Comparison of ENCODE assay signal across 9 cellular contexts in the genomic region with DNA sequence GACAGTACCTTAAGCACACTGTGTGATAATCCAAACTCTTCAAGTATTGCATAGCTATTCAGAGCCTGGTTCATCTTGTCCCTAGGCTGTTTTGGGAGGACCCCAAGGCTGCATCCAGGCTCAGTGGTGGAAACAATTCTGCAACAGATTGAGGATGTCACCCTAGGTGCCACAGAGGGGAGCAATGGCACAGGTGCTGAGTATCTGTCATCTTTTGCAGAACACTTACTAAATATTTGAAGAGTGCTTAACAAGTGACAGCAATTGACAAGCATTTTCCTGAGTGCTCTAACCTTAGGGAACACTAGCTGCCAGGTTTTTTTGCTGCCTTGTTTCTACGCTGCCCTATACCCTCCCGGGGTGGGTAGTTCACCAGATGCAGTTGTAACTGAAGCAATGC. TPM values are rescaled to one million over a fixed set of nuclear protein-coding genes. Genes with fewer than 3 reads are reported as not detected.
DNase-seq lines count a peak whose midpoint lies in the region; ATAC-seq, FAIRE-seq and TF ChIP-seq lines count a peak whose summit lies in the region.
"Had no signal": no experiment of that assay in that cellular context is flagged by ENCODE, and none has a peak within 500 bp of the region (broad histone marks: within the 10 kb centered on the region; RNA-seq: fewer than 3 reads in every experiment).

No MANE protein-coding gene starts in this region.

- no peak overlapping the region for H2AFZ ChIP-seq in OCI-LY3 (ENCODE audit: low read depth, low read length)
- H2AFZ ChIP-seq in endothelial cell of umbilical vein (ENCODE audit: low read depth, low read length), result peak overlapping the region; percentile 73

- TF ChIP-seq POLR2A in endothelial cell of umbilical vein (IDR thresholded peaks at IDR 0.05; ENCODE audit: low read depth, low read length), result no peak

- H3K4me2 ChIP-seq in OCI-LY3 (ENCODE audit: low read length) (peak overlapping the region; percentile 83), endothelial cell of umbilical vein (ENCODE audit: insufficient read depth, low read length) (peak overlapping the region; percentile 23)

- H3K4me3 Mint-ChIP-seq in activated CD8-positive, alpha-beta memory T cell treated with anti-CD3 and anti-CD28 coated beads, Interleukin-2, amount 10 ng/mL, durations not matched to agents 7 days and 5 days, result peak overlapping the region; percentile 96
- H3K4me3 Mint-ChIP-seq in stimulated activated naive B cell treated with anti-CD40 and anti-IgM and Interleukin-4, amounts not matched to agents 10 μg/mL and 1 μg/mL and 100 μg/mL, for 72 hours, result peak overlapping the region; percentile 89 to 97
- H3K4me3 Mint-ChIP-seq: HFFc6 had no signal

- H3K27me3 ChIP-seq in OCI-LY3 (ENCODE audit: low read depth, low read length) (no peaks in the 10 kb centered on the region), endothelial cell of umbilical vein (ENCODE audit: control insufficient read depth in 2 of 2, insufficient read depth in 2 of 2, low read length in 2 of 2) (peaks cover 0 to 5% of the 10 kb centered on the region in 2 experiments)

- peaks cover 90% of the 10 kb centered on the region for H3K4me1 ChIP-seq in OCI-LY3 (ENCODE audit: low read length)
- H3K4me1 ChIP-seq in endothelial cell of umbilical vein (ENCODE audit: control insufficient read depth, extremely low read depth, insufficient read depth, low read length), result peaks cover 8% of the 10 kb centered on the region

- H3K9me3 Mint-ChIP-seq in activated CD8-positive, alpha-beta memory T cell treated with anti-CD3 and anti-CD28 coated beads, Interleukin-2, amount 10 ng/mL, durations not matched to agents 7 days and 5 days (ENCODE audit: low read depth), result no peaks in the 10 kb centered on the region
- no peaks in the 10 kb centered on the region for H3K9me3 Mint-ChIP-seq in stimulated activated naive B cell treated with anti-CD40 and anti-IgM and Interleukin-4, amounts not matched to agents 10 μg/mL and 1 μg/mL and 100 μg/mL, for 72 hours
- H3K9me3 Mint-ChIP-seq: HFFc6 had no signal

- peak overlapping the region; percentile 86 for H3K4me3 ChIP-seq in OCI-LY3 (ENCODE audit: low read length)
- H3K4me3 ChIP-seq in endothelial cell of umbilical vein (replicated peaks in 1 of 3; ENCODE audit: insufficient read depth in 1 of 3, low read depth in 1 of 3, low read length in 3 of 3), result no peak overlapping the region

- H3K79me2 ChIP-seq in OCI-LY3 (ENCODE audit: low read length) (peaks cover 91% of the 10 kb centered on the region), endothelial cell of umbilical vein (ENCODE audit: control insufficient read depth, insufficient read depth, low read length) (no peaks in the 10 kb centered on the region)

- dilution Hi-C loops in endothelial cell of umbilical vein (cut with MboI; ENCODE audit: extremely low pct_ligation_motif_present, low sequenced_read_pairs), result no loop called here

- TF ChIP-seq CTCF in OCI-LY3 (IDR thresholded peaks at IDR 0.05; ENCODE audit: low read depth, low read length) (no peak; the same call in 1 of the 2 replicates), endothelial cell of umbilical vein (IDR thresholded peaks at IDR 0.05; ENCODE audit: extremely low read depth in 1 of 2, insufficient read depth in 1 of 2, low read depth in 1 of 2, low read length in 2 of 2) (no peak)

- peak overlapping the region; percentile 95 for H3K27ac Mint-ChIP-seq in activated CD8-positive, alpha-beta memory T cell treated with anti-CD3 and anti-CD28 coated beads, Interleukin-2, amount 10 ng/mL, durations not matched to agents 7 days and 5 days
- H3K27ac Mint-ChIP-seq in stimulated activated naive B cell treated with anti-CD40 and anti-IgM and Interleukin-4, amounts not matched to agents 10 μg/mL and 1 μg/mL and 100 μg/mL, for 72 hours, result peak overlapping the region; percentile 99
- H3K27ac Mint-ChIP-seq: HFFc6 had no signal

- H3K4me1 Mint-ChIP-seq in activated CD8-positive, alpha-beta memory T cell treated with anti-CD3 and anti-CD28 coated beads, Interleukin-2, amount 10 ng/mL, durations not matched to agents 7 days and 5 days, result peaks cover 84% of the 10 kb centered on the region
- H3K4me1 Mint-ChIP-seq in stimulated activated naive B cell treated with anti-CD40 and anti-IgM and Interleukin-4, amounts not matched to agents 10 μg/mL and 1 μg/mL and 100 μg/mL, for 72 hours, result peaks cover 77 to 93% of the 10 kb centered on the region in 2 donors

- BruUV-seq in endothelial cell of umbilical vein (replicated peaks; lab: Mats Ljungman, UMichigan), result no TSS peak

- intact Hi-C loops in endothelial cell of umbilical vein (cut with micrococcal nuclease), result no loop called here

- CTCF ChIA-PET in activated CD8-positive, alpha-beta memory T cell treated with anti-CD3 and anti-CD28 coated beads, Interleukin-2, amount 10 ng/mL, durations not matched to agents 7 days and 5 days (lab: Charles Lee), result interaction anchor here (0.7 to 7.7 kb wide), 8 partner anchors 9 to 105 kb away, joined by 3 to 60 read pairs (median 4); a partner anchor contains a TSS
- CTCF ChIA-PET in endothelial cell of umbilical vein (lab: Charles Lee), result interaction anchor here (1.9 kb wide), 1 partner anchor 21 kb away, joined by 7 read pairs; no protein-coding TSS in a partner anchor

- ATAC-seq in activated CD8-positive, alpha-beta memory T cell treated with anti-CD3 and anti-CD28 coated beads, Interleukin-2, amount 10 ng/mL, durations not matched to agents 7 days and 5 days, result peak; percentile 1
- no peak for ATAC-seq in stimulated activated naive B cell treated with anti-CD40 and anti-IgM and Interleukin-4, amounts not matched to agents 10 μg/mL and 1 μg/mL and 100 μg/mL, for 72 hours (replicated peaks)
- ATAC-seq in GM21423 (IDR thresholded peaks at IDR 0.05; ENCODE audit: unreplicated experiment), result no peak

- H3K36me3 ChIP-seq in OCI-LY3 (replicated peaks; ENCODE audit: low read depth, low read length) (peaks cover 42% of the 10 kb centered on the region), endothelial cell of umbilical vein (ENCODE audit: control insufficient read depth in 2 of 2, extremely low read depth in 1 of 2, insufficient read depth in 2 of 2, low read length in 2 of 2) (no peaks in the 10 kb centered on the region)

- FAIRE-seq in endothelial cell of umbilical vein (lab: Jason Lieb, UNC), result no peak

- H3K27ac ChIP-seq in OCI-LY3 (ENCODE audit: low read length) (peak overlapping the region; percentile 98), endothelial cell of umbilical vein (ENCODE audit: insufficient read depth, low read depth, low read length) (no peak overlapping the region)

- peak overlapping the region; percentile 100 for H3K9ac ChIP-seq in OCI-LY3 (ENCODE audit: low read length)
- no peak overlapping the region for H3K9ac ChIP-seq in endothelial cell of umbilical vein (replicated peaks; ENCODE audit: extremely low read depth, insufficient read depth, low read length)

- H4K20me1 ChIP-seq in OCI-LY3 (ENCODE audit: insufficient read depth, low read length) (no peaks in the 10 kb centered on the region), endothelial cell of umbilical vein (replicated peaks; ENCODE audit: control insufficient read depth, extremely low read depth, insufficient read depth, low read length) (no peaks in the 10 kb centered on the region)

- H3K9me1 ChIP-seq in endothelial cell of umbilical vein (replicated peaks; ENCODE audit: control insufficient read depth, extremely low read depth, insufficient read depth, low read length), result no peaks in the 10 kb centered on the region

- H3K9me3 ChIP-seq in OCI-LY3 (ENCODE audit: insufficient read depth, low read length) (no peaks in the 10 kb centered on the region), endothelial cell of umbilical vein (replicated peaks; ENCODE audit: control insufficient read depth, insufficient read depth, low read length) (no peaks in the 10 kb centered on the region)

- POLR2A ChIA-PET in endothelial cell of umbilical vein (lab: Charles Lee), result no interaction called here

- H3K27me3 Mint-ChIP-seq in activated CD8-positive, alpha-beta memory T cell treated with anti-CD3 and anti-CD28 coated beads, Interleukin-2, amount 10 ng/mL, durations not matched to agents 7 days and 5 days, result no peaks in the 10 kb centered on the region
- no peaks in the 10 kb centered on the region for H3K27me3 Mint-ChIP-seq in stimulated activated naive B cell treated with anti-CD40 and anti-IgM and Interleukin-4, amounts not matched to agents 10 μg/mL and 1 μg/mL and 100 μg/mL, for 72 hours

- H3K36me3 Mint-ChIP-seq in activated CD8-positive, alpha-beta memory T cell treated with anti-CD3 and anti-CD28 coated beads, Interleukin-2, amount 10 ng/mL, durations not matched to agents 7 days and 5 days, result peaks cover 39% of the 10 kb centered on the region
- peaks cover 53 to 75% of the 10 kb centered on the region in 2 donors for H3K36me3 Mint-ChIP-seq in stimulated activated naive B cell treated with anti-CD40 and anti-IgM and Interleukin-4, amounts not matched to agents 10 μg/mL and 1 μg/mL and 100 μg/mL, for 72 hours

- no peak for DNase-seq in activated CD8-positive, alpha-beta memory T cell treated with anti-CD3 and anti-CD28 coated beads, Interleukin-2, amount 10 ng/mL, durations not matched to agents 7 days and 5 days
- no peak for DNase-seq in activated CD8-positive, alpha-beta memory T cell treated with anti-CD3 and anti-CD28 coated beads for 24 hours
- DNase-seq in endothelial cell of umbilical vein (ENCODE audit: low read depth, low spot score) (no peak), NCI-H128 (lab: John Stamatoyannopoulos, UW; ENCODE audit: unreplicated experiment) (no peak)
- no peak for DNase-seq in stimulated activated naive B cell treated with anti-CD40 and anti-IgM and Interleukin-4, amounts not matched to agents 10 μg/mL and 1 μg/mL and 100 μg/mL, for 72 hours
- DNase-seq in activated CD4-positive, CD25-positive, alpha-beta regulatory T cell (lab: John Stamatoyannopoulos, UW), result no peak
- DNase-seq: HFFc6 had no signal

TF ChIP-seq in endothelial cell of umbilical vein, 7 proteins besides CTCF, POLR2A, EP300 and RAD21 (continues in another document):
- TF ChIP-seq, protein P1, sequence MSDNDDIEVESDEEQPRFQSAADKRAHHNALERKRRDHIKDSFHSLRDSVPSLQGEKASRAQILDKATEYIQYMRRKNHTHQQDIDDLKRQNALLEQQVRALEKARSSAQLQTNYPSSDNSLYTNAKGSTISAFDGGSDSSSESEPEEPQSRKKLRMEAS (IDR thresholded peaks at IDR 0.05; ENCODE audit: insufficient read depth, insufficient read length), result no peak
- no peak for TF ChIP-seq POLR2AphosphoS5 (IDR thresholded peaks at IDR 0.05; ENCODE audit: insufficient read depth, low read depth, low read length)

RNA-seq across cellular contexts. Expression of a gene that starts 27.7 kb away (rescaled TPM):
- 1 to 10 TPM; 4.8 to 5.2 TPM for total RNA-seq in activated CD8-positive, alpha-beta memory T cell treated with anti-CD3 and anti-CD28 coated beads, Interleukin-2, amount 10 ng/mL, durations not matched to agents 7 days and 5 days
- 0.32 and 2.2 TPM in 2 replicates for total RNA-seq in endothelial cell of umbilical vein
- 3.0 and 4.1 TPM in 2 replicates for polyA plus RNA-seq in endothelial cell of umbilical vein
- 2.7 and 2.9 TPM in 2 replicates for polyA plus RNA-seq in endothelial cell of umbilical vein (2011; cell fraction: cytosol; rRNA removed)
- 4.6 and 5.7 TPM in 2 replicates for polyA plus RNA-seq in endothelial cell of umbilical vein (2011; cell fraction: nucleus; rRNA removed)
- 0.52 and 1.2 TPM in 2 replicates for polyA plus RNA-seq in endothelial cell of umbilical vein (2012)
- polyA minus RNA-seq in endothelial cell of umbilical vein, result 2.1 and 2.2 TPM in 2 replicates
- not detected for polyA minus RNA-seq in endothelial cell of umbilical vein (2011; cell fraction: cytosol; rRNA and poly(A)+ RNA removed)
- polyA minus RNA-seq in endothelial cell of umbilical vein (2011; cell fraction: nucleus; rRNA and poly(A)+ RNA removed), result 1.3 and 1.8 TPM in 2 replicates
